Comparison of ENCODE assay signal across 17 cellular contexts in the genomic region with DNA sequence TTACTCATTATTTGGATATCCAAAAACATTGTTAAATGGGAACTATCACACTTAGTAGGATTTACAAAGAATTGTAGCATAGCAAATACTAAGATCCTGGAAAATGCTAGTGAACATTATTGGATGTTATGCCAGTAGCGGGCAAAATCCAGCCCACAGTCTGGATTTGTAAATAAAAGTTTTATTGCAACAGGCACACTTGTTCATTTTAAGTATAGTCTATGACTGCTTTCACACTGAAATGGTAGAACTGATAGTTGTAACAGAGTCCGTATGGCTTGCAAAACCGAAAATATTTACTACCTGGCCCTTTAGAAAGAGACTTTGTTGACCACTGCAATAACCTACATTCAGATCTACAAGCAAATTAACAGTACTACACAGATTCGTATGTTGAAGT. TPM values are rescaled to one million over a fixed set of nuclear protein-coding genes. Genes with fewer than 3 reads are reported as not detected.
A peak's percentile ranks its signal among the peaks of the same experiment; 100 is the strongest.
DNase-seq lines count a peak whose midpoint lies in the region; ATAC-seq, FAIRE-seq and TF ChIP-seq lines count a peak whose summit lies in the region.
"Had no signal": no experiment of that assay in that cellular context is flagged by ENCODE, and none has a peak within 500 bp of the region (broad histone marks: within the 10 kb centered on the region; RNA-seq: fewer than 3 reads in every experiment).

No MANE protein-coding gene starts in this region.

- no peak overlapping the region for H3K27ac ChIP-seq in astrocyte (ENCODE audit: low read depth, low read length)
- H3K27ac ChIP-seq in right lobe of liver: peak overlapping the region in 2 of 3 donors; percentile 9 to 50
- peak overlapping the region; percentile 51 for H3K27ac ChIP-seq in subcutaneous abdominal adipose tissue (ENCODE audit: low read depth, low read length)
- H3K27ac ChIP-seq: C4-2B had no signal

- no peaks in the 10 kb centered on the region for H3K9me3 ChIP-seq in astrocyte (ENCODE audit: insufficient read depth, low read depth, low read length)
- no peaks in the 10 kb centered on the region for H3K9me3 ChIP-seq in right lobe of liver
- H3K9me3 ChIP-seq in subcutaneous abdominal adipose tissue (ENCODE audit: control insufficient read depth in 5 of 5, low read length in 5 of 5): no peaks in the 10 kb centered on the region
- H3K9me3 ChIP-seq: Caco-2 had no signal

- H3K36me3 ChIP-seq in astrocyte (ENCODE audit: insufficient read depth, low read length) (no peaks in the 10 kb centered on the region), right lobe of liver (peaks cover 0 to 6% (median 0%) of the 10 kb centered on the region in 4 donors), subcutaneous abdominal adipose tissue (ENCODE audit: control insufficient read depth in 5 of 5, insufficient read depth in 5 of 5, low read length in 5 of 5) (peaks cover 0 to 16% (median 8%) of the 10 kb centered on the region in 5 donors)

- peak overlapping the region; percentile 9 for H3K4me2 ChIP-seq in astrocyte (ENCODE audit: low read length)
- H3K4me2 ChIP-seq: GM23338 had no signal

- no peaks in the 10 kb centered on the region for H3K27me3 Mint-ChIP-seq in astrocyte (ENCODE audit: low read depth, unreplicated experiment)
- H3K27me3 Mint-ChIP-seq: CD4-positive, alpha-beta T cell had no signal

- no peak for TF ChIP-seq POLR2A in right lobe of liver (IDR thresholded peaks at IDR 0.05)

- H3K4me1 ChIP-seq in astrocyte (ENCODE audit: insufficient read depth, low read length): peaks cover 12% of the 10 kb centered on the region
- peaks cover 0 to 46% (median 10%) of the 10 kb centered on the region in 4 donors for H3K4me1 ChIP-seq in right lobe of liver
- peaks cover 0 to 26% (median 4%) of the 10 kb centered on the region in 5 donors for H3K4me1 ChIP-seq in subcutaneous abdominal adipose tissue (ENCODE audit: control insufficient read depth in 5 of 5, insufficient read depth in 5 of 5, low read length in 5 of 5)

- peaks cover 14% of the 10 kb centered on the region for H4K20me1 ChIP-seq in astrocyte (ENCODE audit: insufficient read depth, low read length)

- DNase-seq in astrocyte (ENCODE audit: low read depth): no peak
- DNase-seq in right lobe of liver: peak in 1 of 3 donors; percentile 60
- DNase-seq: ACHN; Caco-2; CD4-positive, alpha-beta T cell; DMS153; DMS79; GDM1 had no signal

- H2AFZ ChIP-seq in astrocyte (ENCODE audit: low read depth, low read length): no peak overlapping the region
- H2AFZ ChIP-seq: GM23338 had no signal

- no peak overlapping the region for H3K4me3 Mint-ChIP-seq in astrocyte (ENCODE audit: unreplicated experiment)
- H3K4me3 Mint-ChIP-seq: CD4-positive, alpha-beta T cell; GM23338 had no signal

- H3K27me3 ChIP-seq in astrocyte (ENCODE audit: insufficient read depth, low read length) (no peaks in the 10 kb centered on the region), right lobe of liver (no peaks in the 10 kb centered on the region), subcutaneous abdominal adipose tissue (ENCODE audit: control insufficient read depth in 5 of 5, insufficient read depth in 4 of 5, low read length in 5 of 5) (no peaks in the 10 kb centered on the region)

- intact Hi-C loops in right lobe of liver (cut with DNase I): no loop called here

- H3K79me2 ChIP-seq in astrocyte (ENCODE audit: insufficient read depth, low read length): peaks cover 62% of the 10 kb centered on the region

- no peak overlapping the region for H3K9ac ChIP-seq in astrocyte (ENCODE audit: low read length)
- H3K9ac ChIP-seq in subcutaneous abdominal adipose tissue (ENCODE audit: low read length in 5 of 5): no peak overlapping the region

- 28% methylated on average over 4 of the region's 4 CpGs for WGBS in right lobe of liver (ENCODE audit: insufficient coverage, low coverage, low lambda C conversion rate, missing lambda C conversion rate)

- FAIRE-seq in astrocyte (lab: Jason Lieb, UNC): no peak
- FAIRE-seq: GM12892, GM18507, H54 had no signal

- no peak overlapping the region for H3K4me3 ChIP-seq in astrocyte (ENCODE audit: insufficient read depth, low read depth, low read length)
- H3K4me3 ChIP-seq in right lobe of liver: no peak overlapping the region
- no peak overlapping the region for H3K4me3 ChIP-seq in subcutaneous abdominal adipose tissue (ENCODE audit: low read depth in 1 of 5, low read length in 5 of 5)
- H3K4me3 ChIP-seq: GM23338 had no signal

- H3K4me1 Mint-ChIP-seq in astrocyte (ENCODE audit: low read depth, unreplicated experiment): peaks cover 38% of the 10 kb centered on the region
- H3K4me1 Mint-ChIP-seq: GM23338 had no signal

- TF ChIP-seq CTCF in astrocyte (IDR thresholded peaks at IDR 0.05; ENCODE audit: insufficient read depth, low read depth, low read length) (no peak), right lobe of liver (IDR thresholded peaks at IDR 0.05) (no peak)

- peak; percentile 74 to 84 (median 82) for ATAC-seq in right lobe of liver
- ATAC-seq in HG02642 (IDR thresholded peaks at IDR 0.05; ENCODE audit: poor library complexity, unreplicated experiment): no peak
- ATAC-seq in HG03135 (IDR thresholded peaks at IDR 0.05; ENCODE audit: unreplicated experiment): no peak
- no peak for ATAC-seq in HG03565 (IDR thresholded peaks at IDR 0.05; ENCODE audit: unreplicated experiment)
- ATAC-seq: GM23338 had no signal

- no peaks in the 10 kb centered on the region for H3K9me3 Mint-ChIP-seq in astrocyte (ENCODE audit: unreplicated experiment)
- H3K9me3 Mint-ChIP-seq: CD4-positive, alpha-beta T cell; GM23338 had no signal

- H3K36me3 Mint-ChIP-seq in astrocyte (ENCODE audit: low read depth, unreplicated experiment): peaks cover 17% of the 10 kb centered on the region

- H3K27ac Mint-ChIP-seq in astrocyte (ENCODE audit: unreplicated experiment): no peak overlapping the region
- H3K27ac Mint-ChIP-seq: CD4-positive, alpha-beta T cell; GM23338 had no signal

RNA-seq across cellular contexts. Expression of a gene that starts 53.6 kb away (rescaled TPM):
- total RNA-seq in astrocyte: 45.9 and 54.6 TPM in 2 replicates
- total RNA-seq in right lobe of liver: 10 to 100 TPM; 10.9 to 25.1 (median 14.6) TPM

Comparison
In these comparisons a context has a peak if more than half of its experiments do, and no peak if none do; other contexts are left out.
1. ATAC-seq: peak in right lobe of liver (4 of 4); none in HG02642 (single experiment), HG03135 (single experiment) and HG03565 (single experiment).